ENCODE assay signal across 2 cellular contexts in the genomic region with DNA sequence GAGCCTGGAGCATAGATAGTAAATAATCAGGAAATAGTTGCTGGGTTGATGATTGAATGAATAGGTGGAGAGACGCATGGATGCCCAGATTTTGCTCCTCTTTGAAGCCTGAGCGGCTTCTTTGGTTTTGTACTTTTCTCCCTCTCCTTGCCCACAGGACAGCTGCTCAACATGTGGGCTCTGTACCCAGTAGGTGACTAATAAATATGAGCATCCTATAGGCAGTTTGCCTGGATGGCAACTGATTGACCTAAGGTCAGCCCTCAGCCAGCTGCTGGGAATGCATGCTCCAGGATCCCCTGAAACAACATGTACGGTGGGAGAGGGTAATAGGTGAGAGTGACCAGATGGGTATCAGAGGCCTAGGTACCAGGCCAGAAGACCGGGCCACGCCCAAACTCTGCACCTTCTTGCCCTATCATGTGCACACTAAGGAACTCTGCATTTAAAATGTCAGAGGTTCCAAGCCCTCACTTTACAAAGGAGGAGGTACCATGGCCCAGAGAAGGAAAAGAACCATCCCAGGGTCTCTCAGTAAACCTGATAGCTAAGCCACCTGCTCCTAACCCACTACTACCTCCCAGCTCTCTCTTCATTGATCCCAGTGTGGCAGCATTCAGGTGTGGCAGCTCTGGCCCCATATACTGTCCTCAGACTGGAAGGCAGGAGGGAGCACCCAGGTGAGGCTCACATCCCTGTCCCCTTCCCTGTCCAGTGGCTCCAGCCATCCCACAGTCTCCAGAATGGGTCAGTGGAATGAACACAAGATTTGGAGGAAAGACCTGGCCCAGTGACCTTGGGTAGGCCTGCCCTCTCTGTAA.
TF ChIP-seq lines count a peak whose summit lies in the region.

No MANE protein-coding gene starts in this region.

TF ChIP-seq in GM23338, 12 proteins besides CTCF, POLR2A, EP300 and RAD21 (continues in another document):
- TF ChIP-seq, protein P1, sequence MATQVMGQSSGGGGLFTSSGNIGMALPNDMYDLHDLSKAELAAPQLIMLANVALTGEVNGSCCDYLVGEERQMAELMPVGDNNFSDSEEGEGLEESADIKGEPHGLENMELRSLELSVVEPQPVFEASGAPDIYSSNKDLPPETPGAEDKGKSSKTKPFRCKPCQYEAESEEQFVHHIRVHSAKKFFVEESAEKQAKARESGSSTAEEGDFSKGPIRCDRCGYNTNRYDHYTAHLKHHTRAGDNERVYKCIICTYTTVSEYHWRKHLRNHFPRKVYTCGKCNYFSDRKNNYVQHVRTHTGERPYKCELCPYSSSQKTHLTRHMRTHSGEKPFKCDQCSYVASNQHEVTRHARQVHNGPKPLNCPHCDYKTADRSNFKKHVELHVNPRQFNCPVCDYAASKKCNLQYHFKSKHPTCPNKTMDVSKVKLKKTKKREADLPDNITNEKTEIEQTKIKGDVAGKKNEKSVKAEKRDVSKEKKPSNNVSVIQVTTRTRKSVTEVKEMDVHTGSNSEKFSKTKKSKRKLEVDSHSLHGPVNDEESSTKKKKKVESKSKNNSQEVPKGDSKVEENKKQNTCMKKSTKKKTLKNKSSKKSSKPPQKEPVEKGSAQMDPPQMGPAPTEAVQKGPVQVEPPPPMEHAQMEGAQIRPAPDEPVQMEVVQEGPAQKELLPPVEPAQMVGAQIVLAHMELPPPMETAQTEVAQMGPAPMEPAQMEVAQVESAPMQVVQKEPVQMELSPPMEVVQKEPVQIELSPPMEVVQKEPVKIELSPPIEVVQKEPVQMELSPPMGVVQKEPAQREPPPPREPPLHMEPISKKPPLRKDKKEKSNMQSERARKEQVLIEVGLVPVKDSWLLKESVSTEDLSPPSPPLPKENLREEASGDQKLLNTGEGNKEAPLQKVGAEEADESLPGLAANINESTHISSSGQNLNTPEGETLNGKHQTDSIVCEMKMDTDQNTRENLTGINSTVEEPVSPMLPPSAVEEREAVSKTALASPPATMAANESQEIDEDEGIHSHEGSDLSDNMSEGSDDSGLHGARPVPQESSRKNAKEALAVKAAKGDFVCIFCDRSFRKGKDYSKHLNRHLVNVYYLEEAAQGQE (IDR thresholded peaks at IDR 0.05; ENCODE audit: unreplicated experiment) = no peak
- TF ChIP-seq, protein P2, sequence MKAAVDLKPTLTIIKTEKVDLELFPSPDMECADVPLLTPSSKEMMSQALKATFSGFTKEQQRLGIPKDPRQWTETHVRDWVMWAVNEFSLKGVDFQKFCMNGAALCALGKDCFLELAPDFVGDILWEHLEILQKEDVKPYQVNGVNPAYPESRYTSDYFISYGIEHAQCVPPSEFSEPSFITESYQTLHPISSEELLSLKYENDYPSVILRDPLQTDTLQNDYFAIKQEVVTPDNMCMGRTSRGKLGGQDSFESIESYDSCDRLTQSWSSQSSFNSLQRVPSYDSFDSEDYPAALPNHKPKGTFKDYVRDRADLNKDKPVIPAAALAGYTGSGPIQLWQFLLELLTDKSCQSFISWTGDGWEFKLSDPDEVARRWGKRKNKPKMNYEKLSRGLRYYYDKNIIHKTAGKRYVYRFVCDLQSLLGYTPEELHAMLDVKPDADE (IDR thresholded peaks at IDR 0.05) = no peak
- TF ChIP-seq CREB1 (CRISPR knock-in tag; IDR thresholded peaks at IDR 0.05; ENCODE audit: low read depth) (no peak), STAT1 (IDR thresholded peaks at IDR 0.05; ENCODE audit: unreplicated experiment) (no peak), JUNB (IDR thresholded peaks at IDR 0.05; ENCODE audit: unreplicated experiment) (no peak), EZH2phosphoT487 (IDR thresholded peaks at IDR 0.05; ENCODE audit: unreplicated experiment) (no peak), POLR2AphosphoS5 (IDR thresholded peaks at IDR 0.05; ENCODE audit: low read depth) (no peak), ZNF114 (CRISPR knock-in tag; IDR thresholded peaks at IDR 0.05) (no peak)

TF ChIP-seq in WTC11, 78 proteins besides CTCF, POLR2A, EP300 and RAD21 (continued from another document):
- TF ChIP-seq, protein P3, sequence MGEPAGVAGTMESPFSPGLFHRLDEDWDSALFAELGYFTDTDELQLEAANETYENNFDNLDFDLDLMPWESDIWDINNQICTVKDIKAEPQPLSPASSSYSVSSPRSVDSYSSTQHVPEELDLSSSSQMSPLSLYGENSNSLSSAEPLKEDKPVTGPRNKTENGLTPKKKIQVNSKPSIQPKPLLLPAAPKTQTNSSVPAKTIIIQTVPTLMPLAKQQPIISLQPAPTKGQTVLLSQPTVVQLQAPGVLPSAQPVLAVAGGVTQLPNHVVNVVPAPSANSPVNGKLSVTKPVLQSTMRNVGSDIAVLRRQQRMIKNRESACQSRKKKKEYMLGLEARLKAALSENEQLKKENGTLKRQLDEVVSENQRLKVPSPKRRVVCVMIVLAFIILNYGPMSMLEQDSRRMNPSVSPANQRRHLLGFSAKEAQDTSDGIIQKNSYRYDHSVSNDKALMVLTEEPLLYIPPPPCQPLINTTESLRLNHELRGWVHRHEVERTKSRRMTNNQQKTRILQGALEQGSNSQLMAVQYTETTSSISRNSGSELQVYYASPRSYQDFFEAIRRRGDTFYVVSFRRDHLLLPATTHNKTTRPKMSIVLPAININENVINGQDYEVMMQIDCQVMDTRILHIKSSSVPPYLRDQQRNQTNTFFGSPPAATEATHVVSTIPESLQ (CRISPR knock-in tag; IDR thresholded peaks at IDR 0.05) = no peak
- TF ChIP-seq HMGA2 (CRISPR knock-in tag; IDR thresholded peaks at IDR 0.05) = no peak
- TF ChIP-seq RELA (CRISPR knock-in tag; IDR thresholded peaks at IDR 0.05; ENCODE audit: borderline replicate concordance) = no peak
- TF ChIP-seq, protein P4, sequence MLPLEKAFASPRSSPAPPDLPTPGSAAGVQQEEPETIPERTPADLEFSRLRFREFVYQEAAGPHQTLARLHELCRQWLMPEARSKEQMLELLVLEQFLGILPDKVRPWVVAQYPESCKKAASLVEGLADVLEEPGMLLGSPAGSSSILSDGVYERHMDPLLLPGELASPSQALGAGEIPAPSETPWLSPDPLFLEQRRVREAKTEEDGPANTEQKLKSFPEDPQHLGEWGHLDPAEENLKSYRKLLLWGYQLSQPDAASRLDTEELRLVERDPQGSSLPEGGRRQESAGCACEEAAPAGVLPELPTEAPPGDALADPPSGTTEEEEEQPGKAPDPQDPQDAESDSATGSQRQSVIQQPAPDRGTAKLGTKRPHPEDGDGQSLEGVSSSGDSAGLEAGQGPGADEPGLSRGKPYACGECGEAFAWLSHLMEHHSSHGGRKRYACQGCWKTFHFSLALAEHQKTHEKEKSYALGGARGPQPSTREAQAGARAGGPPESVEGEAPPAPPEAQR (CRISPR knock-in tag; IDR thresholded peaks at IDR 0.05) = no peak
- TF ChIP-seq TEAD1 (CRISPR knock-in tag; IDR thresholded peaks at IDR 0.05) = no peak
- TF ChIP-seq CBFB (CRISPR knock-in tag; IDR thresholded peaks at IDR 0.05; ENCODE audit: low read depth) = no peak
- TF ChIP-seq ZNF232 (CRISPR knock-in tag; IDR thresholded peaks at IDR 0.05) = no peak
- TF ChIP-seq KAT7 (CRISPR knock-in tag; IDR thresholded peaks at IDR 0.05; ENCODE audit: borderline replicate concordance) = no peak
- TF ChIP-seq CREB1 (CRISPR knock-in tag; IDR thresholded peaks at IDR 0.05) = no peak
- no peak for TF ChIP-seq ZNF396 (CRISPR knock-in tag; IDR thresholded peaks at IDR 0.05; ENCODE audit: borderline replicate concordance)
- TF ChIP-seq, protein P5, sequence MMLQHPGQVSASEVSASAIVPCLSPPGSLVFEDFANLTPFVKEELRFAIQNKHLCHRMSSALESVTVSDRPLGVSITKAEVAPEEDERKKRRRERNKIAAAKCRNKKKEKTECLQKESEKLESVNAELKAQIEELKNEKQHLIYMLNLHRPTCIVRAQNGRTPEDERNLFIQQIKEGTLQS (CRISPR knock-in tag; conservative IDR thresholded peaks at IDR 0.05) = no peak
- TF ChIP-seq ELF4 (CRISPR knock-in tag; IDR thresholded peaks at IDR 0.05; ENCODE audit: low read depth) = no peak
- TF ChIP-seq, protein P6, sequence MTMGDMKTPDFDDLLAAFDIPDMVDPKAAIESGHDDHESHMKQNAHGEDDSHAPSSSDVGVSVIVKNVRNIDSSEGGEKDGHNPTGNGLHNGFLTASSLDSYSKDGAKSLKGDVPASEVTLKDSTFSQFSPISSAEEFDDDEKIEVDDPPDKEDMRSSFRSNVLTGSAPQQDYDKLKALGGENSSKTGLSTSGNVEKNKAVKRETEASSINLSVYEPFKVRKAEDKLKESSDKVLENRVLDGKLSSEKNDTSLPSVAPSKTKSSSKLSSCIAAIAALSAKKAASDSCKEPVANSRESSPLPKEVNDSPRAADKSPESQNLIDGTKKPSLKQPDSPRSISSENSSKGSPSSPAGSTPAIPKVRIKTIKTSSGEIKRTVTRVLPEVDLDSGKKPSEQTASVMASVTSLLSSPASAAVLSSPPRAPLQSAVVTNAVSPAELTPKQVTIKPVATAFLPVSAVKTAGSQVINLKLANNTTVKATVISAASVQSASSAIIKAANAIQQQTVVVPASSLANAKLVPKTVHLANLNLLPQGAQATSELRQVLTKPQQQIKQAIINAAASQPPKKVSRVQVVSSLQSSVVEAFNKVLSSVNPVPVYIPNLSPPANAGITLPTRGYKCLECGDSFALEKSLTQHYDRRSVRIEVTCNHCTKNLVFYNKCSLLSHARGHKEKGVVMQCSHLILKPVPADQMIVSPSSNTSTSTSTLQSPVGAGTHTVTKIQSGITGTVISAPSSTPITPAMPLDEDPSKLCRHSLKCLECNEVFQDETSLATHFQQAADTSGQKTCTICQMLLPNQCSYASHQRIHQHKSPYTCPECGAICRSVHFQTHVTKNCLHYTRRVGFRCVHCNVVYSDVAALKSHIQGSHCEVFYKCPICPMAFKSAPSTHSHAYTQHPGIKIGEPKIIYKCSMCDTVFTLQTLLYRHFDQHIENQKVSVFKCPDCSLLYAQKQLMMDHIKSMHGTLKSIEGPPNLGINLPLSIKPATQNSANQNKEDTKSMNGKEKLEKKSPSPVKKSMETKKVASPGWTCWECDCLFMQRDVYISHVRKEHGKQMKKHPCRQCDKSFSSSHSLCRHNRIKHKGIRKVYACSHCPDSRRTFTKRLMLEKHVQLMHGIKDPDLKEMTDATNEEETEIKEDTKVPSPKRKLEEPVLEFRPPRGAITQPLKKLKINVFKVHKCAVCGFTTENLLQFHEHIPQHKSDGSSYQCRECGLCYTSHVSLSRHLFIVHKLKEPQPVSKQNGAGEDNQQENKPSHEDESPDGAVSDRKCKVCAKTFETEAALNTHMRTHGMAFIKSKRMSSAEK (CRISPR knock-in tag; IDR thresholded peaks at IDR 0.05; ENCODE audit: borderline replicate concordance) = no peak
- no peak for TF ChIP-seq ATF1 (CRISPR knock-in tag; IDR thresholded peaks at IDR 0.05)
- no peak for TF ChIP-seq ZNF423 (CRISPR knock-in tag; IDR thresholded peaks at IDR 0.05)
